ENCODE assay signal across 11 cellular contexts in genomic region chr6:146369866-146370265, GRCh38.
"Had no signal": no experiment of that assay in that cellular context is flagged by ENCODE, and none has a peak within 500 bp of the region (broad histone marks: within the 10 kb centered on the region; RNA-seq: fewer than 3 reads in every experiment).

No MANE protein-coding gene starts in this region.

- H3K4me3 ChIP-seq: GM23248, GM23338, HAP-1 had no signal

- FAIRE-seq: H1, H54 had no signal

- H3K9ac ChIP-seq: GM23248 had no signal

- H3K27ac ChIP-seq: GM23248 had no signal

- H3K36me3 ChIP-seq: HAP-1 had no signal

- H3K9me3 ChIP-seq: HAP-1 had no signal

- DNase-seq: GM23248, GOT3, H7, H9, HCEC 1CT, HFFc6 had no signal

- ATAC-seq: GM23338, HCT116 had no signal

- H2AFZ ChIP-seq: GM23248, GM23338 had no signal

- H3K4me1 ChIP-seq: HAP-1 had no signal

- H3K4me2 ChIP-seq: GM23338 had no signal
